Comparison of ENCODE assay signal across 9 cellular contexts in the genomic region with DNA sequence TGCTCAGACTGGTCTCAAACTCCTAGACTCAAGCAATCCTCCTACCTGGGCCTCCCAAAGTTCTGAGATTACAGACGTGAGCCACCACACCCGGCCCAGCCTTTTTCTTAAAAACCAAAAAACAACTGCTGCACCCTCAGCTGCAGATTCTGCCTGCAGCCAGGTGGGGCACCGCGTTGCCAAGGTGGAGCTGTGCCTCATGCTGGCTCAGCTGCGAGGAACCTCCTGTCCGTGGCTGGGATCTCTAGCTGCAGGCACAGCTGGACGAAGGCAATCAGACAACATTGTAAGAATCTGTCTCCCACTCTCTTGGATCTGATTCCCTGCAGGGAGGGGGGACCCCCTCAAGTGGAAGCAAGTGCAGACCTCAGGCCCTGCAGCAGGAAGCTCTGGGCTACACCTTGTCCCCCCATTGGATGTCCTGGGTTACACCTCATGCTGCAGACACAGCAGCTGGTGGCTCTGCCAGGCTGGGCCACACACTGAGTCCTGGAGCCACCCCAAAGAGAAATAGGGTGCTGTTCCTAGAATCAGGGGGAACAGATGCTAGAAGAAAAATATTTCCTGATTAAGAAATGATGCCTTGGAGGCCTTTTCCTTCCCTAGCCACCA. TPM values are rescaled to one million over a fixed set of nuclear protein-coding genes. Genes with fewer than 3 reads are reported as not detected.
DNase-seq lines count a peak whose midpoint lies in the region; ATAC-seq and TF ChIP-seq lines count a peak whose summit lies in the region.
"Had no signal": no experiment of that assay in that cellular context is flagged by ENCODE, and none has a peak within 500 bp of the region (broad histone marks: within the 10 kb centered on the region; RNA-seq: fewer than 3 reads in every experiment).

No MANE protein-coding gene starts in this region.

- peaks cover 12% of the 10 kb centered on the region for H3K4me1 Mint-ChIP-seq in progenitor cell of endocrine pancreas (ENCODE audit: low read depth)
- H3K4me1 Mint-ChIP-seq in activated CD4-positive, alpha-beta memory T cell treated with anti-CD3 and anti-CD28 coated beads, Interleukin-2, amount 10 ng/mL, durations not matched to agents 7 days and 5 days: no peaks in the 10 kb centered on the region
- no peaks in the 10 kb centered on the region for H3K4me1 Mint-ChIP-seq in activated T-cell treated with anti-CD3 and anti-CD28 coated beads, Interleukin-2, amount 50 U/mL, for 72 hours (ENCODE audit: low read depth)

- ATAC-seq in HG03135 (IDR thresholded peaks at IDR 0.05; ENCODE audit: unreplicated experiment) (no peak), HG02623 (IDR thresholded peaks at IDR 0.05; ENCODE audit: unreplicated experiment) (no peak)
- ATAC-seq in activated T-cell treated with anti-CD3 and anti-CD28 coated beads, Interleukin-2, amount 50 U/mL, for 72 hours (replicated peaks in 1 of 2): no peak

- no peak overlapping the region for H3K4me3 ChIP-seq in NT2/D1 (ENCODE audit: insufficient read length, low read depth)
- peak overlapping the region; percentile 48 to 61 (median 59) for H3K4me3 ChIP-seq in esophagus muscularis mucosa

- TF ChIP-seq EP300 in esophagus muscularis mucosa (IDR thresholded peaks at IDR 0.05): no peak

- 64% methylated on average over 7 of the region's 7 CpGs for WGBS in esophagus muscularis mucosa

- H3K36me3 Mint-ChIP-seq in progenitor cell of endocrine pancreas (ENCODE audit: insufficient read depth): no peaks in the 10 kb centered on the region
- H3K36me3 Mint-ChIP-seq in activated CD4-positive, alpha-beta memory T cell treated with anti-CD3 and anti-CD28 coated beads, Interleukin-2, amount 10 ng/mL, durations not matched to agents 7 days and 5 days (ENCODE audit: low read depth): no peaks in the 10 kb centered on the region
- no peaks in the 10 kb centered on the region for H3K36me3 Mint-ChIP-seq in activated T-cell treated with anti-CD3 and anti-CD28 coated beads, Interleukin-2, amount 50 U/mL, for 72 hours (ENCODE audit: insufficient read depth in 2 of 2)

- CTCF ChIA-PET in activated CD4-positive, alpha-beta memory T cell treated with anti-CD3 and anti-CD28 coated beads, Interleukin-2, amount 10 ng/mL, durations not matched to agents 7 days and 5 days (lab: Charles Lee): interaction anchor here (0.9 kb wide), 1 partner anchor 12 kb away, joined by 3 read pairs; no protein-coding TSS in a partner anchor

- no peak overlapping the region for H3K4me3 Mint-ChIP-seq in progenitor cell of endocrine pancreas (ENCODE audit: low read depth)
- no peak overlapping the region for H3K4me3 Mint-ChIP-seq in activated CD4-positive, alpha-beta memory T cell treated with anti-CD3 and anti-CD28 coated beads, Interleukin-2, amount 10 ng/mL, durations not matched to agents 7 days and 5 days
- H3K4me3 Mint-ChIP-seq in activated T-cell treated with anti-CD3 and anti-CD28 coated beads, Interleukin-2, amount 50 U/mL, for 72 hours: no peak overlapping the region

- peak in 1 of 3 experiments; percentile 11 for TF ChIP-seq CTCF in esophagus muscularis mucosa (IDR thresholded peaks at IDR 0.05)
- TF ChIP-seq CTCF in progenitor cell of endocrine pancreas (IDR thresholded peaks at IDR 0.05; ENCODE audit: unreplicated experiment): peak; percentile 25

- no peak for TF ChIP-seq POLR2A in esophagus muscularis mucosa (IDR thresholded peaks at IDR 0.05; ENCODE audit: low read depth)

- peak overlapping the region; percentile 42 for H3K9ac ChIP-seq in NT2/D1 (ENCODE audit: insufficient read length, low read depth)

- H3K27me3 Mint-ChIP-seq in progenitor cell of endocrine pancreas: peaks cover 5% of the 10 kb centered on the region
- H3K27me3 Mint-ChIP-seq in activated CD4-positive, alpha-beta memory T cell treated with anti-CD3 and anti-CD28 coated beads, Interleukin-2, amount 10 ng/mL, durations not matched to agents 7 days and 5 days: peaks cover 8% of the 10 kb centered on the region
- peaks cover 11% of the 10 kb centered on the region for H3K27me3 Mint-ChIP-seq in activated T-cell treated with anti-CD3 and anti-CD28 coated beads, Interleukin-2, amount 50 U/mL, for 72 hours (ENCODE audit: low read depth)

- H3K4me1 ChIP-seq in NT2/D1 (ENCODE audit: insufficient read depth, insufficient read length) (peaks cover 8% of the 10 kb centered on the region), esophagus muscularis mucosa (peaks cover 18 to 58% (median 56%) of the 10 kb centered on the region in 4 donors)

- H3K9me3 ChIP-seq in NT2/D1 (ENCODE audit: insufficient read depth, low read length): no peaks in the 10 kb centered on the region
- H3K9me3 ChIP-seq in esophagus muscularis mucosa: no peaks in the 10 kb centered on the region

- peak overlapping the region; percentile 90 for H3K27ac Mint-ChIP-seq in progenitor cell of endocrine pancreas
- no peak overlapping the region for H3K27ac Mint-ChIP-seq in activated CD4-positive, alpha-beta memory T cell treated with anti-CD3 and anti-CD28 coated beads, Interleukin-2, amount 10 ng/mL, durations not matched to agents 7 days and 5 days
- H3K27ac Mint-ChIP-seq in activated T-cell treated with anti-CD3 and anti-CD28 coated beads, Interleukin-2, amount 50 U/mL, for 72 hours: no peak overlapping the region

- intact Hi-C loops in esophagus muscularis mucosa (cut with DNase I): loop anchor here (5.0 kb wide), 1 partner anchor 99 kb away; a partner anchor contains a TSS

- peak; percentile 31 for DNase-seq in EL
- peak; percentile 28 for DNase-seq in NT2/D1 (ENCODE audit: low read depth, low spot score)
- DNase-seq in esophagus muscularis mucosa (ENCODE audit: extremely low spot score): no peak
- DNase-seq in progenitor cell of endocrine pancreas (ENCODE audit: low spot score, unreplicated experiment): no peak
- DNase-seq in activated CD4-positive, alpha-beta memory T cell treated with anti-CD3 and anti-CD28 coated beads, Interleukin-2, amount 10 ng/mL, durations not matched to agents 7 days and 5 days: no peak
- no peak for DNase-seq in activated T-cell treated with anti-CD3 and anti-CD28 coated beads, Interleukin-2, amount 50 U/mL, for 72 hours
- DNase-seq: NCI-H1092 had no signal

- H3K36me3 ChIP-seq in NT2/D1 (ENCODE audit: insufficient read depth, insufficient read length, low read length) (no peaks in the 10 kb centered on the region), esophagus muscularis mucosa (no peaks in the 10 kb centered on the region)

- H3K27ac ChIP-seq in esophagus muscularis mucosa (replicated peaks in 1 of 4): peak overlapping the region; percentile 93 to 98 (median 96)

- H3K27me3 ChIP-seq in NT2/D1 (ENCODE audit: insufficient read depth, insufficient read length) (no peaks in the 10 kb centered on the region), esophagus muscularis mucosa (no peaks in the 10 kb centered on the region)

- H3K9me3 Mint-ChIP-seq in progenitor cell of endocrine pancreas (ENCODE audit: low read depth): no peaks in the 10 kb centered on the region
- H3K9me3 Mint-ChIP-seq in activated CD4-positive, alpha-beta memory T cell treated with anti-CD3 and anti-CD28 coated beads, Interleukin-2, amount 10 ng/mL, durations not matched to agents 7 days and 5 days: no peaks in the 10 kb centered on the region
- no peaks in the 10 kb centered on the region for H3K9me3 Mint-ChIP-seq in activated T-cell treated with anti-CD3 and anti-CD28 coated beads, Interleukin-2, amount 50 U/mL, for 72 hours

- POLR2A ChIA-PET in activated CD4-positive, alpha-beta memory T cell treated with anti-CD3 and anti-CD28 coated beads, Interleukin-2, amount 10 ng/mL, durations not matched to agents 7 days and 5 days (lab: Charles Lee): no interaction called here

RNA-seq across cellular contexts. Expression of a gene that starts 24.1 kb away (rescaled TPM):
- total RNA-seq in esophagus muscularis mucosa (not detected), progenitor cell of endocrine pancreas (not detected in 2 replicates)
- total RNA-seq in activated CD4-positive, alpha-beta memory T cell treated with anti-CD3 and anti-CD28 coated beads, Interleukin-2, amount 10 ng/mL, durations not matched to agents 7 days and 5 days: not detected
- not detected for total RNA-seq in activated T-cell treated with anti-CD3 and anti-CD28 coated beads, Interleukin-2, amount 50 U/mL, for 72 hours

RNA-seq across cellular contexts. Expression of a gene that starts 29.8 kb away (rescaled TPM):
- total RNA-seq in esophagus muscularis mucosa (1,000 to 10,000 TPM in 2 of 4 donors, 100 to 1,000 TPM in 2; 599 to 1,574 (median 1,002) TPM), progenitor cell of endocrine pancreas (7.2 and 10.7 TPM in 2 replicates)
- total RNA-seq in activated CD4-positive, alpha-beta memory T cell treated with anti-CD3 and anti-CD28 coated beads, Interleukin-2, amount 10 ng/mL, durations not matched to agents 7 days and 5 days: 1 to 10 TPM; 5.7 to 6.5 TPM
- 1 to 10 TPM; 4.3 to 5.2 TPM for total RNA-seq in activated T-cell treated with anti-CD3 and anti-CD28 coated beads, Interleukin-2, amount 50 U/mL, for 72 hours

Comparison
In these comparisons a context has a peak if more than half of its experiments do, and no peak if none do; other contexts are left out.
1. DNase-seq: peak in EL (single experiment) and NT2/D1 (single experiment); none in esophagus muscularis mucosa (single experiment), progenitor cell of endocrine pancreas (single experiment), activated CD4-positive, alpha-beta memory T cell treated with anti-CD3 and anti-CD28 coated beads, Interleukin-2, amount 10 ng/mL, durations not matched to agents 7 days and 5 days (single experiment) and activated T-cell treated with anti-CD3 and anti-CD28 coated beads, Interleukin-2, amount 50 U/mL, for 72 hours (0 of 2).
2. RNA of a gene that starts 29.8 kb away (total RNA-seq): 599 to 1,574 TPM in esophagus muscularis mucosa; 7.2 to 10.7 TPM in progenitor cell of endocrine pancreas, 5.7 to 6.5 TPM in activated CD4-positive, alpha-beta memory T cell treated with anti-CD3 and anti-CD28 coated beads, Interleukin-2, amount 10 ng/mL, durations not matched to agents 7 days and 5 days and 4.3 to 5.2 TPM in activated T-cell treated with anti-CD3 and anti-CD28 coated beads, Interleukin-2, amount 50 U/mL, for 72 hours; every median in the first group is over 10 times any median in the second.